ENCODE assay signal across 16 cellular contexts in the genomic region with DNA sequence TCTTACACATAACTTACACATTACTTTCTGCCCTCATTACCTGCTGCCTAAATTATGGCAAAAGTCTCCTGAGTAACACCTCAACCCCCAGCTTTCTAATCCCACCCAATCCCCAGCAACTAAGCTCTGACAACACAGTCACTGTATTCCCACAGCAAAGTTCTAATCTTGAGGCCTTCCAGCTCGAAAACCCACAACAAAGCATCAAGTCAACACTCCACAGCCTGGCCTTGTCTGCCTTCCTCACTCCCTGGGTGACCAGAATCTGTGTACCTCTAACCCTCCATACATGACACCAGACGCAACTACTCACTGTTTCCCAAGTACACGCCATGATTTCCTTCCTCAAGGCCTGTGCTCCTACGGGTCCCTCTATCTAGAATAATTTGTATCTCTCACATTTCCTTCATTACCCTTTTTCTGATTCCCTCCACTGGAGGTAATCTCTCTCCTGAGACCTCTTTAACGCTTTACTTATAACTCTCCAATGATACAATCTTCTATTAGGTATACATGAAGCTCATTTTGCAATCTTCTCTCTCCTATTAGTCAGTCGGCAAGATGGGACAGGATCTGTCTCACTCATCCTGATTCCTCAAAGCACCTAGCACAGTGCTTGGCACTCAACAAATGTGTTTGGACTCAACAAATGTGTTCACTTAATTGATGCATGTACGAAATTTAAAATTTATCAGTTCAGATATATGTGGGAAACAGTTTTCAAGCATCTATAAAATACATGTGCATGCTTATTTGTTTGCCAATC.
DNase-seq lines count a peak whose midpoint lies in the region; ATAC-seq and TF ChIP-seq lines count a peak whose summit lies in the region.
"Had no signal": no experiment of that assay in that cellular context is flagged by ENCODE, and none has a peak within 500 bp of the region (broad histone marks: within the 10 kb centered on the region; RNA-seq: fewer than 3 reads in every experiment).

No MANE protein-coding gene starts in this region.

- no peaks in the 10 kb centered on the region for H3K9me3 ChIP-seq in RWPE2 (ENCODE audit: severe bottlenecking)
- H3K9me3 ChIP-seq in lower lobe of right lung = no peaks in the 10 kb centered on the region
- H3K9me3 ChIP-seq: body of pancreas, HAP-1, stomach had no signal

- H3K4me1 ChIP-seq in RWPE2 (ENCODE audit: insufficient read depth, poor library complexity, severe bottlenecking) (peaks cover 46% of the 10 kb centered on the region), lower lobe of right lung (peaks cover 35% of the 10 kb centered on the region)

- H3K36me3 ChIP-seq in RWPE2 (ENCODE audit: low read depth) = 0 out of 2 replicates have a peak, but pooled peaks cover 9% of the 10 kb centered on the region
- no peaks in the 10 kb centered on the region for H3K36me3 ChIP-seq in lower lobe of right lung
- H3K36me3 ChIP-seq: HAP-1, stomach had no signal

- H3K27ac ChIP-seq in RWPE2 (ENCODE audit: poor library complexity, severe bottlenecking) (peak overlapping the region; percentile 95), epithelial cell of prostate (peak overlapping the region; percentile 65), skin epidermis (peak overlapping the region in 12 of 21 experiments; percentile 4 to 77 (median 34)), lower lobe of right lung (no peak overlapping the region)
- H3K27ac ChIP-seq: body of pancreas had no signal

- intact Hi-C loops in lower lobe of right lung (cut with DNase I) = no loop called here

- no peaks in the 10 kb centered on the region for H3K27me3 Mint-ChIP-seq in activated naive CD4-positive, alpha-beta T cell treated with anti-CD3 and anti-CD28 coated beads, Interleukin-2, amount 10 ng/mL, durations not matched to agents 7 days and 5 days

- H3K4me3 ChIP-seq in RWPE2 (ENCODE audit: severe bottlenecking) (no peak overlapping the region), skin epidermis (no peak overlapping the region), lower lobe of right lung (no peak overlapping the region)
- H3K4me3 ChIP-seq: body of pancreas, HAP-1, smooth muscle cell, stomach had no signal

- CTCF ChIA-PET in activated naive CD4-positive, alpha-beta T cell treated with anti-CD3 and anti-CD28 coated beads, Interleukin-2, amount 10 ng/mL, durations not matched to agents 7 days and 5 days (lab: Charles Lee) = interaction anchor here (1.3 to 1.5 kb wide), 3 partner anchors 11 to 16 kb away, joined by 3 to 7 read pairs (median 3); no protein-coding TSS in a partner anchor

- peak overlapping the region; percentile 86 for H3K27ac Mint-ChIP-seq in activated naive CD4-positive, alpha-beta T cell treated with anti-CD3 and anti-CD28 coated beads, Interleukin-2, amount 10 ng/mL, durations not matched to agents 7 days and 5 days

- peaks cover 65% of the 10 kb centered on the region for H3K36me3 Mint-ChIP-seq in activated naive CD4-positive, alpha-beta T cell treated with anti-CD3 and anti-CD28 coated beads, Interleukin-2, amount 10 ng/mL, durations not matched to agents 7 days and 5 days

- no peak for DNase-seq in activated naive CD4-positive, alpha-beta T cell treated with anti-CD3 and anti-CD28 coated beads, Interleukin-2, amount 10 ng/mL, durations not matched to agents 7 days and 5 days
- no peak for DNase-seq in activated naive CD4-positive, alpha-beta T cell treated with anti-CD3 and anti-CD28 coated beads, Interleukin-2, amount 50 U/mL, for 16 hours
- DNase-seq in RWPE2 (ENCODE audit: low spot score) = no peak
- DNase-seq in epithelial cell of prostate (ENCODE audit: low read depth, low spot score) = no peak
- DNase-seq in lower lobe of right lung = no peak
- DNase-seq in HUDEP-2 (lab: John Stamatoyannopoulos, UW; ENCODE audit: unreplicated experiment in 76 of 76) = no peak
- no peak for DNase-seq in NCI-H510A treated with DMSO at 0.1 percent for 48 hours (lab: John Stamatoyannopoulos, UW)
- DNase-seq: body of pancreas, foreskin fibroblast, KBM-7, NCI-H1417 treated with DMSO at 0.1 percent for 48 hours, NCI-H226, stomach had no signal

- peak overlapping the region; percentile 55 for H3K4me3 Mint-ChIP-seq in activated naive CD4-positive, alpha-beta T cell treated with anti-CD3 and anti-CD28 coated beads, Interleukin-2, amount 10 ng/mL, durations not matched to agents 7 days and 5 days

- TF ChIP-seq CTCF in RWPE2 (IDR thresholded peaks at IDR 0.05; ENCODE audit: poor library complexity, severe bottlenecking) (no peak), lower lobe of right lung (IDR thresholded peaks at IDR 0.05) (no peak)

- ATAC-seq in RWPE2 (ENCODE audit: low read depth) = no peak
- no peak for ATAC-seq in lower lobe of right lung
- ATAC-seq: body of pancreas had no signal

- peaks cover 66% of the 10 kb centered on the region for H3K4me1 Mint-ChIP-seq in activated naive CD4-positive, alpha-beta T cell treated with anti-CD3 and anti-CD28 coated beads, Interleukin-2, amount 10 ng/mL, durations not matched to agents 7 days and 5 days

- H3K27me3 ChIP-seq in RWPE2 (ENCODE audit: insufficient read depth, poor library complexity, severe bottlenecking) (no peaks in the 10 kb centered on the region), lower lobe of right lung (ENCODE audit: low read depth) (no peaks in the 10 kb centered on the region)
- H3K27me3 ChIP-seq: body of pancreas, stomach had no signal

- H3K9me3 Mint-ChIP-seq in activated naive CD4-positive, alpha-beta T cell treated with anti-CD3 and anti-CD28 coated beads, Interleukin-2, amount 10 ng/mL, durations not matched to agents 7 days and 5 days = peaks cover 2% of the 10 kb centered on the region
